ENCODE assay signal across 16 cellular contexts in the genomic region with DNA sequence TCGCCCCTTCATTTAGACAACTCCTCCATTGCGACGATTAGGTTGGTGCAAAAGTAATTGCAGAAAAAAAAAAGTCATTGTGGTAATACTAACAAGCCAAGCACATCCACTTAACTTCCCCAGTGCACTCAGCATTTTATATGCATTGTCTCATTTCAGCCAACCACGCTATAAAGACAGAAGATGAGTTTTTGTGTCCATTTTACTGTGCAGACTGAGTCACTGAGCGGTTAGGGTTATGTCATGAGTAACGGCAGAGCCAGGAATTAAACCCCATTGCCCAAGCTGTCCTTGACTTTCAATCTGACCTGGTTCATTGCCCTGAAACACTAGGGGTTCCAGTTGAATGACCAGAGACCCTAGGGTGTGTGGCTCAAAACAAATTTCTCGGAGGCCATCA.
"Had no signal": no experiment of that assay in that cellular context is flagged by ENCODE, and none has a peak within 500 bp of the region (broad histone marks: within the 10 kb centered on the region; RNA-seq: fewer than 3 reads in every experiment).

No MANE protein-coding gene starts in this region.

- H3K27ac ChIP-seq: ascending aorta, dorsolateral prefrontal cortex, esophagus squamous epithelium, foreskin keratinocyte, heart left ventricle had no signal

- DNase-seq: activated CD4-positive, alpha-beta memory T cell treated with anti-CD3 and anti-CD28 coated beads for 36 hours; activated CD4-positive, CD25-positive, alpha-beta regulatory T cell treated with anti-CD3 and anti-CD28 coated beads, Interleukin-2, amount 50 U/mL, for 72 hours; activated naive CD4-positive, alpha-beta T cell; activated T-cell treated with anti-CD3 and anti-CD28 coated beads, Interleukin-2, amount 50 U/mL, for 4 hours; dorsolateral prefrontal cortex; esophagus squamous epithelium; foreskin keratinocyte; heart left ventricle; mammary epithelial cell; mucosa of descending colon; natural killer cell; right cardiac atrium; trophoblast cell had no signal

- ATAC-seq: activated T-cell treated with anti-CD3 and anti-CD28 coated beads, Interleukin-2, amount 50 U/mL, for 4 hours; foreskin keratinocyte; heart left ventricle; left lobe of liver; mucosa of descending colon; natural killer cell; right cardiac atrium had no signal

- H3K4me1 ChIP-seq: ascending aorta, esophagus squamous epithelium, foreskin keratinocyte, heart left ventricle had no signal

- H3K4me2 ChIP-seq: smooth muscle cell had no signal

- H3K27me3 ChIP-seq: ascending aorta, dorsolateral prefrontal cortex, esophagus squamous epithelium, foreskin keratinocyte, heart left ventricle had no signal

- H3K36me3 ChIP-seq: ascending aorta, esophagus squamous epithelium, heart left ventricle had no signal

- H3K9me3 ChIP-seq: ascending aorta, esophagus squamous epithelium, heart left ventricle, mucosa of descending colon had no signal

- H3K4me3 ChIP-seq: ascending aorta, dorsolateral prefrontal cortex, esophagus squamous epithelium, heart left ventricle, mucosa of descending colon, smooth muscle cell had no signal
